18 cellular contexts compared by ENCODE assay signal in the genomic region with DNA sequence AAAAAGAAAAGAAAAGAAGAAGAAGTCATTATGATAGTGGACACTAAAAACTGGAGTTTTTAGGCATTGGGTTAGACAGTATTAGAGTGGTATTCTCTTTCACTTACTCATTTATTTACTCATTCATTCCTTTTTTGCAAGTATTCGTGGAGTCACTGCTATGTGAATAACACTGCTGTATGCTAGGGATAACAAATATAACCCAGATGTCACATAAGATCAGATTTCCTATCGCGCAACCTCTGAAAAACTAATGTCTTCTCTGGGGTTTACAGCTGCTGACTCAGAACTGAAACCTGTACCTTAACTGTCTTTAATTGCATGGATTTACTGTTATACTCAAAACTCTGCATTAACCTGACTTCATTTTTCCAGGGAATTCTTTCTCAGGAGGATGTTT.
DNase-seq lines count a peak whose midpoint lies in the region; ATAC-seq, FAIRE-seq and TF ChIP-seq lines count a peak whose summit lies in the region.
"Had no signal": no experiment of that assay in that cellular context is flagged by ENCODE, and none has a peak within 500 bp of the region (broad histone marks: within the 10 kb centered on the region; RNA-seq: fewer than 3 reads in every experiment).

No MANE protein-coding gene starts in this region.

- TF ChIP-seq RAD21 in IMR-90 (IDR thresholded peaks at IDR 0.05; ENCODE audit: low read length): no peak

- FAIRE-seq in astrocyte (lab: Jason Lieb, UNC): peak; percentile 95
- FAIRE-seq: endothelial cell of umbilical vein, GM18507 had no signal

- CTCF ChIA-PET in IMR-90 (lab: Yijun Ruan, JAX): interaction anchor here (0.6 to 1.0 kb wide), 2 partner anchors 63 to 74 kb away, joined by 3 read pairs; no protein-coding TSS in a partner anchor

- no peaks in the 10 kb centered on the region for H3K79me2 ChIP-seq in astrocyte (ENCODE audit: insufficient read depth, low read length)
- no peaks in the 10 kb centered on the region for H3K79me2 ChIP-seq in trophoblast cell (ENCODE audit: control insufficient read depth, insufficient read depth, low read length, poor library complexity)

- H3K4ac ChIP-seq in IMR-90 (ENCODE audit: low read depth, low read length): peak overlapping the region; percentile 99
- no peak overlapping the region for H3K4ac ChIP-seq in mesenchymal stem cell (ENCODE audit: low read depth in 1 of 2, low read length in 2 of 2)
- no peak overlapping the region for H3K4ac ChIP-seq in trophoblast cell (ENCODE audit: low read depth, low read length)

- dilution Hi-C loops in IMR-90 (cut with HindIII; ENCODE audit: low sequenced_read_pairs, unreplicated experiment): no loop called here

- H4K12ac ChIP-seq in trophoblast cell (ENCODE audit: low read depth, low read length): no peak overlapping the region

- no peak overlapping the region for H3K27ac Mint-ChIP-seq in astrocyte (ENCODE audit: unreplicated experiment)
- no peak overlapping the region for H3K27ac Mint-ChIP-seq in T-helper 17 cell
- H3K27ac Mint-ChIP-seq: activated B cell treated with CpG ODN at 0.5 μM for 24 hours; activated CD8-positive, alpha-beta T cell treated with anti-CD3 and anti-CD28 coated beads, Interleukin-2, amount 10 ng/mL, durations not matched to agents 7 days and 5 days; IgD-negative memory B cell; memory B cell had no signal

- H3K4me1 Mint-ChIP-seq in astrocyte (ENCODE audit: low read depth, unreplicated experiment) (peaks cover 14% of the 10 kb centered on the region), T-helper 17 cell (no peaks in the 10 kb centered on the region)
- H3K4me1 Mint-ChIP-seq: activated B cell treated with CpG ODN at 0.5 μM for 24 hours, IgD-negative memory B cell, memory B cell had no signal

- H3K9me3 Mint-ChIP-seq in astrocyte (ENCODE audit: unreplicated experiment): peaks cover 6% of the 10 kb centered on the region
- H3K9me3 Mint-ChIP-seq: activated B cell treated with CpG ODN at 0.5 μM for 24 hours, IgD-negative memory B cell had no signal

- peaks cover 7% of the 10 kb centered on the region; the same call in 1 of the 2 replicates for H3K9me1 ChIP-seq in IMR-90 (ENCODE audit: insufficient read depth, low read length)

- ATAC-seq in IMR-90 (ENCODE audit: low read depth) (peak; percentile 87), T-helper 17 cell (no peak)
- ATAC-seq: activated CD8-positive, alpha-beta T cell treated with anti-CD3 and anti-CD28 coated beads, Interleukin-2, amount 10 ng/mL, durations not matched to agents 7 days and 5 days had no signal

- intact Hi-C loops in IMR-90 (cut with micrococcal nuclease): loop anchor here (5.0 kb wide), 1 partner anchor 196 kb away; no protein-coding TSS in a partner anchor

- H2AK9ac ChIP-seq in IMR-90 (replicated peaks; ENCODE audit: low read depth, low read length, poor library complexity): no peak overlapping the region

- 0% methylated on average over 2 of the region's 3 CpGs; no CpG with 5 or more reads in 1 of the 2 experiments for WGBS in IMR-90 (ENCODE audit: extremely low coverage in 2 of 2, insufficient read length in 1 of 2), 2 experiments
- 58% methylated on average over 3 of the region's 3 CpGs for WGBS in mesenchymal stem cell
- no CpG with 5 or more reads among the region's 3 CpGs for WGBS in trophoblast cell (ENCODE audit: extremely low coverage, insufficient coverage, insufficient read length)

- H3K36me3 Mint-ChIP-seq in astrocyte (ENCODE audit: low read depth, unreplicated experiment) (no peaks in the 10 kb centered on the region), T-helper 17 cell (ENCODE audit: low read depth) (no peaks in the 10 kb centered on the region)
- H3K36me3 Mint-ChIP-seq: memory B cell had no signal

- H3K27me3 ChIP-seq in IMR-90 (ENCODE audit: control insufficient read depth, insufficient read depth, low read length): no peaks in the 10 kb centered on the region
- no peaks in the 10 kb centered on the region for H3K27me3 ChIP-seq in astrocyte (ENCODE audit: insufficient read depth, low read length)
- no peaks in the 10 kb centered on the region for H3K27me3 ChIP-seq in mesenchymal stem cell (ENCODE audit: control insufficient read depth in 1 of 2, insufficient read depth in 1 of 2, low read length in 2 of 2)
- no peaks in the 10 kb centered on the region for H3K27me3 ChIP-seq in trophoblast cell (ENCODE audit: insufficient read depth, low read length)
- H3K27me3 ChIP-seq: right atrium auricular region had no signal

- peaks cover 16% of the 10 kb centered on the region for H3K4me1 ChIP-seq in IMR-90 (ENCODE audit: control insufficient read depth, insufficient read depth, low read length)
- H3K4me1 ChIP-seq in astrocyte (ENCODE audit: insufficient read depth, low read length): no peaks in the 10 kb centered on the region
- H3K4me1 ChIP-seq in mesenchymal stem cell (ENCODE audit: control insufficient read depth, insufficient read depth, low read depth, low read length): peaks cover 2% of the 10 kb centered on the region
- H3K4me1 ChIP-seq in trophoblast cell (ENCODE audit: control insufficient read depth in 1 of 2, insufficient read depth in 2 of 2, low read length in 2 of 2): no peaks in the 10 kb centered on the region
- H3K4me1 ChIP-seq: right atrium auricular region had no signal

- peak overlapping the region; percentile 100 for H2BK120ac ChIP-seq in IMR-90 (ENCODE audit: low read depth, low read length)
- no peak overlapping the region for H2BK120ac ChIP-seq in mesenchymal stem cell (ENCODE audit: low read depth, low read length)
- H2BK120ac ChIP-seq in trophoblast cell (ENCODE audit: insufficient read depth, low read length, poor library complexity): no peak overlapping the region

- POLR2A ChIA-PET in IMR-90 (lab: Charles Lee; ENCODE audit: unreplicated experiment): no interaction called here

- H3K9me3 ChIP-seq in IMR-90 (ENCODE audit: control insufficient read depth, insufficient read depth, low read length) (no peaks in the 10 kb centered on the region), astrocyte (ENCODE audit: insufficient read depth, low read depth, low read length) (no peaks in the 10 kb centered on the region), mesenchymal stem cell (ENCODE audit: control insufficient read depth, low read length) (no peaks in the 10 kb centered on the region), T-helper 17 cell (ENCODE audit: control insufficient read depth, low read length, poor library complexity, severe bottlenecking) (no peaks in the 10 kb centered on the region), trophoblast cell (ENCODE audit: insufficient read depth, low read depth, low read length) (no peaks in the 10 kb centered on the region)
- H3K9me3 ChIP-seq: right atrium auricular region had no signal

- in situ Hi-C loops in IMR-90 (cut with MboI; ENCODE audit: low sequenced_read_pairs): loop anchor here (10.0 kb wide), 1 partner anchor 188 kb away; no protein-coding TSS in a partner anchor

- no peaks in the 10 kb centered on the region for H4K20me1 ChIP-seq in IMR-90 (ENCODE audit: insufficient read depth, low read length)
- no peaks in the 10 kb centered on the region for H4K20me1 ChIP-seq in astrocyte (ENCODE audit: insufficient read depth, low read length)

- H4K5ac ChIP-seq in IMR-90 (ENCODE audit: low read depth, low read length): peak overlapping the region; percentile 23; the same call in 1 of the 2 replicates

- H3K36me3 ChIP-seq in IMR-90 (ENCODE audit: control insufficient read depth, insufficient read depth, low read length) (no peaks in the 10 kb centered on the region), astrocyte (ENCODE audit: insufficient read depth, low read length) (no peaks in the 10 kb centered on the region), mesenchymal stem cell (ENCODE audit: control insufficient read depth in 1 of 2, insufficient read depth in 2 of 2, low read depth in 1 of 2, low read length in 2 of 2) (no peaks in the 10 kb centered on the region), trophoblast cell (ENCODE audit: control insufficient read depth in 1 of 2, insufficient read depth in 2 of 2, low read length in 2 of 2) (no peaks in the 10 kb centered on the region)
- H3K36me3 ChIP-seq: right atrium auricular region had no signal

- H4K8ac ChIP-seq in IMR-90 (ENCODE audit: low read depth in 2 of 2, low read length in 2 of 2): peak overlapping the region in 1 of 2 experiments; percentile 98; a peak in 2 of 4 replicates
- no peak overlapping the region for H4K8ac ChIP-seq in mesenchymal stem cell (ENCODE audit: low read length)
- H4K8ac ChIP-seq in trophoblast cell (ENCODE audit: low read depth, low read length): no peak overlapping the region

- H3K27me3 Mint-ChIP-seq in astrocyte (ENCODE audit: low read depth, unreplicated experiment): no peaks in the 10 kb centered on the region
- H3K27me3 Mint-ChIP-seq in T-helper 17 cell: no peaks in the 10 kb centered on the region
- H3K27me3 Mint-ChIP-seq: activated B cell treated with CpG ODN at 0.5 μM for 24 hours, IgD-negative memory B cell, memory B cell had no signal

- no peak overlapping the region for H2AK5ac ChIP-seq in IMR-90 (ENCODE audit: low read depth, low read length)
- H2AK5ac ChIP-seq in mesenchymal stem cell (ENCODE audit: low read length, severe bottlenecking): no peak overlapping the region
- H2AK5ac ChIP-seq in trophoblast cell (ENCODE audit: low read length): no peak overlapping the region

- H3K18ac ChIP-seq in IMR-90 (ENCODE audit: low read depth, low read length) (peak overlapping the region; percentile 100; the same call in 1 of the 2 replicates), mesenchymal stem cell (ENCODE audit: low read depth in 1 of 2, low read length in 2 of 2) (no peak overlapping the region), trophoblast cell (ENCODE audit: low read length) (no peak overlapping the region)

- no peak for TF ChIP-seq POLR2A in IMR-90 (IDR thresholded peaks at IDR 0.05; ENCODE audit: low read depth, low read length)

- DNase-seq in AG20443 (ENCODE audit: low spot score) (peak; percentile 59), IMR-90 (peak; percentile 98), astrocyte (ENCODE audit: low read depth) (peak; percentile 91), mesenchymal stem cell (peak; percentile 73), T-helper 17 cell (no peak), trophoblast cell (no peak), occipital lobe (lab: John Stamatoyannopoulos, UW) (no peak), ecto neural progenitor cell (ENCODE audit: low spot score) (no peak)
- DNase-seq: activated B cell treated with CpG ODN at 0.5 μM for 24 hours; activated CD8-positive, alpha-beta T cell treated with anti-CD3 and anti-CD28 coated beads, Interleukin-2, amount 10 ng/mL, durations not matched to agents 7 days and 5 days; glutamatergic neuron; RPMI8226; substantia nigra had no signal

- H2BK15ac ChIP-seq in IMR-90 (ENCODE audit: low read depth, low read length) (peak overlapping the region; percentile 99; the same call in 1 of the 3 replicates), mesenchymal stem cell (ENCODE audit: low read depth, poor library complexity, severe bottlenecking) (no peak overlapping the region)

- H3K4me3 Mint-ChIP-seq in astrocyte (ENCODE audit: unreplicated experiment): no peak overlapping the region
- H3K4me3 Mint-ChIP-seq in T-helper 17 cell: no peak overlapping the region
- H3K4me3 Mint-ChIP-seq: activated B cell treated with CpG ODN at 0.5 μM for 24 hours; activated CD8-positive, alpha-beta T cell treated with anti-CD3 and anti-CD28 coated beads, Interleukin-2, amount 10 ng/mL, durations not matched to agents 7 days and 5 days; IgD-negative memory B cell; memory B cell had no signal

- 0 out of 2 replicates have a peak overlapping the region, but pooled peaks have one; percentile 8 for H3K56ac ChIP-seq in IMR-90 (ENCODE audit: extremely low read depth, insufficient read depth, low read length)

- H2BK5ac ChIP-seq in IMR-90 (ENCODE audit: low read depth, low read length, poor library complexity, severe bottlenecking) (peak overlapping the region; percentile 98), mesenchymal stem cell (ENCODE audit: low read depth, low read length, poor library complexity, severe bottlenecking) (no peak overlapping the region), trophoblast cell (ENCODE audit: low read depth, low read length, poor library complexity) (no peak overlapping the region)

- H4K91ac ChIP-seq in IMR-90 (ENCODE audit: insufficient read depth, low read depth, low read length) (peak overlapping the region; percentile 98), mesenchymal stem cell (ENCODE audit: low read length) (no peak overlapping the region), trophoblast cell (ENCODE audit: low read depth, low read length) (no peak overlapping the region)

- TF ChIP-seq CTCF in IMR-90 (conservative IDR thresholded peaks at IDR 0.05; ENCODE audit: low read depth, low read length): no peak
- TF ChIP-seq CTCF in astrocyte (IDR thresholded peaks at IDR 0.05; ENCODE audit: insufficient read depth, low read depth, low read length): no peak

- H2BK12ac ChIP-seq in mesenchymal stem cell (ENCODE audit: low read length in 2 of 2) (no peak overlapping the region), trophoblast cell (ENCODE audit: low read length) (no peak overlapping the region)

- peak overlapping the region; percentile 99 for H2BK20ac ChIP-seq in IMR-90 (ENCODE audit: low read depth, low read length)

- BruUV-seq in IMR-90 (replicated peaks; lab: Mats Ljungman, UMichigan): no TSS peak

- H3K14ac ChIP-seq in IMR-90 (replicated peaks; ENCODE audit: low read depth, low read length) (no peak overlapping the region), mesenchymal stem cell (ENCODE audit: low read length in 2 of 2) (no peak overlapping the region), trophoblast cell (ENCODE audit: low read length) (no peak overlapping the region)

- H3K27ac ChIP-seq in IMR-90 (ENCODE audit: insufficient read depth, low read length) (peak overlapping the region; percentile 98), astrocyte (ENCODE audit: low read depth, low read length) (no peak overlapping the region), mesenchymal stem cell (ENCODE audit: low read length, poor library complexity, severe bottlenecking) (peak overlapping the region; percentile 26), trophoblast cell (ENCODE audit: low read depth, low read length) (no peak overlapping the region)
- H3K27ac ChIP-seq: right atrium auricular region had no signal

- H3K4me2 ChIP-seq in IMR-90 (ENCODE audit: low read depth, low read length) (peak overlapping the region; percentile 40; the same call in 1 of the 2 replicates), astrocyte (ENCODE audit: low read length) (peak overlapping the region; percentile 50), mesenchymal stem cell (ENCODE audit: low read length, poor library complexity, severe bottlenecking) (no peak overlapping the region), trophoblast cell (ENCODE audit: low read length) (no peak overlapping the region)

- H3K4me3 ChIP-seq in IMR-90 (ENCODE audit: insufficient read depth, low read depth, low read length) (no peak overlapping the region), astrocyte (ENCODE audit: insufficient read depth, low read depth, low read length) (no peak overlapping the region), mesenchymal stem cell (ENCODE audit: insufficient read depth in 1 of 2, low read depth in 1 of 2, low read length in 2 of 2) (no peak overlapping the region), trophoblast cell (ENCODE audit: low read depth, low read length) (no peak overlapping the region)
- H3K4me3 ChIP-seq: right atrium auricular region had no signal

- no peak overlapping the region for H3K23ac ChIP-seq in IMR-90 (ENCODE audit: low read depth, low read length)
- H3K23ac ChIP-seq in mesenchymal stem cell (ENCODE audit: low read length in 2 of 2): no peak overlapping the region
- no peak overlapping the region for H3K23ac ChIP-seq in trophoblast cell (ENCODE audit: low read length)

- no peak overlapping the region for H3K9ac ChIP-seq in IMR-90 (ENCODE audit: low read depth, low read length)
- no peak overlapping the region for H3K9ac ChIP-seq in astrocyte (ENCODE audit: low read length)
- no peak overlapping the region for H3K9ac ChIP-seq in mesenchymal stem cell (ENCODE audit: low read length)
- no peak overlapping the region for H3K9ac ChIP-seq in trophoblast cell (ENCODE audit: low read length)

- H3K79me1 ChIP-seq in IMR-90 (ENCODE audit: low read depth in 1 of 2, low read length in 2 of 2) (no peaks in the 10 kb centered on the region), mesenchymal stem cell (replicated peaks; ENCODE audit: low read length, poor library complexity, severe bottlenecking) (no peaks in the 10 kb centered on the region), trophoblast cell (ENCODE audit: low read length) (no peaks in the 10 kb centered on the region)

- H2AFZ ChIP-seq in IMR-90 (replicated peaks; ENCODE audit: low read length, poor library complexity) (no peak overlapping the region), astrocyte (ENCODE audit: low read depth, low read length) (no peak overlapping the region), mesenchymal stem cell (ENCODE audit: low read depth, low read length) (no peak overlapping the region), trophoblast cell (ENCODE audit: insufficient read depth, low read length, poor library complexity) (no peak overlapping the region)

Comparison
In these comparisons a context has a peak if more than half of its experiments do, and no peak if none do; other contexts are left out.
1. DNase-seq: peak in AG20443 (single experiment), IMR-90 (single experiment), astrocyte (single experiment) and mesenchymal stem cell (single experiment); none in T-helper 17 cell (0 of 3), trophoblast cell (0 of 2), occipital lobe (single experiment) and ecto neural progenitor cell (single experiment).
2. H3K27ac ChIP-seq: peak in IMR-90 (single experiment) and mesenchymal stem cell (single experiment); none in astrocyte (single experiment) and trophoblast cell (single experiment).
3. H3K4me2 ChIP-seq: peak in IMR-90 (single experiment) and astrocyte (single experiment); none in mesenchymal stem cell (single experiment) and trophoblast cell (single experiment).